40 cellular contexts compared by ENCODE assay signal in the genomic region with DNA sequence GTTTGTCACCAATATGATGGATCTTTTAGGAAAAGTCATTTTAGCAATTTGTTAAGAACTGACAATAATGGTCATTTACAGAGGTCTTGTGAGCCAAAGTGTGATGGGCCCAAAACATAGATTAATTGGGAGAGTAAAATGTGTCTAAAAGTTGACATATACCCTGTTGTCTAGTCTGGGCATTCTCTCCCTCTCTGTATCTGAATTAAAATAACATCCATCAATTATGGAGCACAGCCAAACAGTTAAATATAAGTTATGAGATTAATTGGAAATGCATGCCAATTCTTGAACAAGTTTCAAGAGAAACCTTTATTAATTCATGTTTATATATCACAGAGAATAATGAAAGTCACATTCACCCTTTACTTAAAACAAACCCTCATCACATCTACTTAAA. TPM values are rescaled to one million over a fixed set of nuclear protein-coding genes. Genes with fewer than 3 reads are reported as not detected.
DNase-seq lines count a peak whose midpoint lies in the region; ATAC-seq, FAIRE-seq and TF ChIP-seq lines count a peak whose summit lies in the region.
"Had no signal": no experiment of that assay in that cellular context is flagged by ENCODE, and none has a peak within 500 bp of the region (broad histone marks: within the 10 kb centered on the region; RNA-seq: fewer than 3 reads in every experiment).

No MANE protein-coding gene starts in this region.

- H3K4me1 Mint-ChIP-seq in T-helper 17 cell (no peaks in the 10 kb centered on the region), mesothelial cell of epicardium (peaks cover 50% of the 10 kb centered on the region)
- H3K4me1 Mint-ChIP-seq: B cell; CD4-positive, alpha-beta memory T cell; CD4-positive, CD25-positive, alpha-beta regulatory T cell; CD8-positive, alpha-beta memory T cell had no signal

- H3K4me3 Mint-ChIP-seq in T-helper 17 cell: peak overlapping the region; percentile 1
- H3K4me3 Mint-ChIP-seq in mesothelial cell of epicardium: no peak overlapping the region
- H3K4me3 Mint-ChIP-seq: B cell; CD14-positive monocyte; CD4-positive, alpha-beta memory T cell; CD4-positive, alpha-beta T cell; CD4-positive, CD25-positive, alpha-beta regulatory T cell; CD8-positive, alpha-beta memory T cell; CD8-positive, alpha-beta T cell had no signal

- TF ChIP-seq RAD21 in SK-N-SH (IDR thresholded peaks at IDR 0.05; ENCODE audit: low read length) (no peak), A549 (conservative IDR thresholded peaks at IDR 0.05 in 1 of 2, IDR thresholded peaks at IDR 0.05 in 1 of 2) (no peak)

- intact Hi-C loops in body of pancreas (cut with DNase I): no loop called here

- no peaks in the 10 kb centered on the region for H3K27me3 ChIP-seq in SK-N-SH (ENCODE audit: insufficient read depth)
- H3K27me3 ChIP-seq in body of pancreas: no peaks in the 10 kb centered on the region
- H3K27me3 ChIP-seq in effector memory CD4-positive, alpha-beta T cell (replicated peaks; ENCODE audit: control insufficient read depth, insufficient read depth, low read length, poor library complexity, severe bottlenecking): no peaks in the 10 kb centered on the region
- H3K27me3 ChIP-seq: BE2C; BLaER1; BLaER1 treated with 17β-estradiol and CSF1 and Interleukin-3, amounts not matched to agents 10 nM and 100 nM had no signal

- H3K27ac Mint-ChIP-seq in T-helper 17 cell (no peak overlapping the region), mesothelial cell of epicardium (peak overlapping the region; percentile 43)
- H3K27ac Mint-ChIP-seq: B cell; CD14-positive monocyte; CD4-positive, alpha-beta memory T cell; CD4-positive, alpha-beta T cell; CD4-positive, CD25-positive, alpha-beta regulatory T cell; CD8-positive, alpha-beta memory T cell; CD8-positive, alpha-beta T cell had no signal

- no peak overlapping the region for H3K9ac ChIP-seq in SK-N-SH
- H3K9ac ChIP-seq: BLaER1; BLaER1 treated with 17β-estradiol and CSF1 and Interleukin-3, amounts not matched to agents 10 nM and 100 nM had no signal

- no peak for TF ChIP-seq CTCF in SK-N-SH (IDR thresholded peaks at IDR 0.05)
- no peak for TF ChIP-seq CTCF in A549 (IDR thresholded peaks at IDR 0.05)
- TF ChIP-seq CTCF in mesothelial cell of epicardium (IDR thresholded peaks at IDR 0.05; ENCODE audit: unreplicated experiment): no peak
- no peak for TF ChIP-seq CTCF in body of pancreas (IDR thresholded peaks at IDR 0.05)

- H3K4me3 ChIP-seq in SK-N-SH (ENCODE audit: low read depth in 2 of 2, low read length in 1 of 2) (no peak overlapping the region), A549 (no peak overlapping the region), body of pancreas (no peak overlapping the region)
- H3K4me3 ChIP-seq in effector memory CD4-positive, alpha-beta T cell (ENCODE audit: insufficient read depth, low read depth, low read length, poor library complexity, severe bottlenecking): no peak overlapping the region
- H3K4me3 ChIP-seq: BLaER1; BLaER1 treated with 17β-estradiol and CSF1 and Interleukin-3, amounts not matched to agents 10 nM and 100 nM had no signal

- H4K20me1 ChIP-seq in SK-N-SH (ENCODE audit: insufficient read depth): no peaks in the 10 kb centered on the region
- H4K20me1 ChIP-seq: BLaER1; BLaER1 treated with 17β-estradiol and CSF1 and Interleukin-3, amounts not matched to agents 10 nM and 100 nM had no signal

- ATAC-seq in SK-N-SH treated with all-trans-retinoic acid at 6 μM for 48 hours (no peak), A549 (no peak), T-helper 17 cell (no peak), body of pancreas (no peak)
- ATAC-seq: CD8-positive, alpha-beta T cell had no signal

- peak; percentile 13 for FAIRE-seq in A549 (lab: Jason Lieb, UNC)
- FAIRE-seq: A204.1, D721Med had no signal

- H3K27me3 Mint-ChIP-seq in T-helper 17 cell (no peaks in the 10 kb centered on the region), mesothelial cell of epicardium (ENCODE audit: low read depth) (no peaks in the 10 kb centered on the region)
- H3K27me3 Mint-ChIP-seq: CD4-positive, alpha-beta memory T cell; CD4-positive, alpha-beta T cell; CD4-positive, CD25-positive, alpha-beta regulatory T cell had no signal

- no peak overlapping the region for H3K4me2 ChIP-seq in SK-N-SH
- H3K4me2 ChIP-seq in A549: no peak overlapping the region
- H3K4me2 ChIP-seq: BLaER1; BLaER1 treated with 17β-estradiol and CSF1 and Interleukin-3, amounts not matched to agents 10 nM and 100 nM had no signal

- no peaks in the 10 kb centered on the region for H3K9me2 ChIP-seq in SK-N-SH

- H3F3A ChIP-seq in SK-N-SH (replicated peaks; ENCODE audit: insufficient read depth): no peaks in the 10 kb centered on the region

- DNase-seq in SK-N-SH (no peak), A549 (ENCODE audit: low read depth in 1 of 2, low spot score in 1 of 2) (no peak), T-helper 17 cell (no peak), mesothelial cell of epicardium (ENCODE audit: low spot score in 2 of 2, unreplicated experiment in 2 of 2) (no peak), body of pancreas (no peak), NCI-H82 treated with DMSO at 0.1 percent for 48 hours (lab: John Stamatoyannopoulos, UW; ENCODE audit: unreplicated experiment) (no peak)
- DNase-seq in effector memory CD4-positive, alpha-beta T cell: no peak
- DNase-seq: 8988T; ACHN; AML-193; BE2C; C1 segment of cervical spinal cord; Caco-2; Calu3; CD4-positive, alpha-beta memory T cell; CD4-positive, alpha-beta T cell; CD4-positive, CD25-positive, alpha-beta regulatory T cell; CD8-positive, alpha-beta memory T cell; CD8-positive, alpha-beta T cell; COR-L47; DMS 273 treated with DMSO at 0.1 percent for 48 hours; DMS153; DMS53; DMS79; DMS79 treated with DMSO at 0.1 percent for 48 hours; DND-41; EL had no signal

- H2AFZ ChIP-seq in SK-N-SH (ENCODE audit: low read depth): no peak overlapping the region

- H3K9me3 ChIP-seq in SK-N-SH (no peaks in the 10 kb centered on the region), A549 (no peaks in the 10 kb centered on the region), T-helper 17 cell (ENCODE audit: control insufficient read depth, low read length, poor library complexity, severe bottlenecking) (no peaks in the 10 kb centered on the region), body of pancreas (no peaks in the 10 kb centered on the region)
- H3K9me3 ChIP-seq in effector memory CD4-positive, alpha-beta T cell (ENCODE audit: control insufficient read depth, low read length): no peaks in the 10 kb centered on the region
- H3K9me3 ChIP-seq: BE2C; BLaER1; BLaER1 treated with 17β-estradiol and CSF1 and Interleukin-3, amounts not matched to agents 10 nM and 100 nM; Caco-2 had no signal

- H3K27ac ChIP-seq in SK-N-SH (ENCODE audit: low read depth in 2 of 2, low read length in 1 of 2): no peak overlapping the region
- no peak overlapping the region for H3K27ac ChIP-seq in A549
- no peak overlapping the region for H3K27ac ChIP-seq in body of pancreas
- H3K27ac ChIP-seq in effector memory CD4-positive, alpha-beta T cell (ENCODE audit: insufficient read depth, low read length, poor library complexity, severe bottlenecking): no peak overlapping the region
- H3K27ac ChIP-seq: 22Rv1; BLaER1; BLaER1 treated with 17β-estradiol and CSF1 and Interleukin-3, amounts not matched to agents 10 nM and 100 nM; C4-2B had no signal

- POLR2A ChIA-PET in SK-N-SH (lab: Yijun Ruan, JAX) (no interaction called here), A549 (lab: Yijun Ruan, JAX) (no interaction called here)

- TF ChIP-seq EP300 in SK-N-SH (IDR thresholded peaks at IDR 0.05; ENCODE audit: borderline replicate concordance in 1 of 2, low read depth in 1 of 2, low read length in 1 of 2): no peak
- no peak for TF ChIP-seq EP300 in A549 (IDR thresholded peaks at IDR 0.05)

- H3K36me3 Mint-ChIP-seq in T-helper 17 cell (ENCODE audit: low read depth) (no peaks in the 10 kb centered on the region), mesothelial cell of epicardium (no peaks in the 10 kb centered on the region)
- H3K36me3 Mint-ChIP-seq: CD14-positive monocyte; CD4-positive, alpha-beta memory T cell; CD4-positive, CD25-positive, alpha-beta regulatory T cell; CD8-positive, alpha-beta memory T cell; CD8-positive, alpha-beta T cell had no signal

- CTCF ChIA-PET in SK-N-SH (lab: Yijun Ruan, JAX): interaction anchor here (0.7 kb wide), 1 partner anchor 8 kb away, joined by 3 read pairs; no protein-coding TSS in a partner anchor
- CTCF ChIA-PET in A549 (lab: Yijun Ruan, JAX): interaction anchor here (1.3 kb wide), 1 partner anchor 20 kb away, joined by 3 read pairs; no protein-coding TSS in a partner anchor

- no peaks in the 10 kb centered on the region; a peak in 1 of 4 replicates for H3K4me1 ChIP-seq in SK-N-SH (ENCODE audit: control insufficient read depth in 1 of 2, insufficient read depth in 2 of 2, low read depth in 1 of 2, low read length in 1 of 2)
- H3K4me1 ChIP-seq in A549: no peaks in the 10 kb centered on the region
- no peaks in the 10 kb centered on the region for H3K4me1 ChIP-seq in body of pancreas
- no peaks in the 10 kb centered on the region for H3K4me1 ChIP-seq in effector memory CD4-positive, alpha-beta T cell (ENCODE audit: control insufficient read depth, insufficient read depth, low read length, poor library complexity, severe bottlenecking)
- H3K4me1 ChIP-seq: BLaER1, Caco-2 had no signal

- peaks cover 6% of the 10 kb centered on the region for H3K9me3 Mint-ChIP-seq in mesothelial cell of epicardium
- H3K9me3 Mint-ChIP-seq: CD4-positive, alpha-beta memory T cell; CD4-positive, alpha-beta T cell; CD4-positive, CD25-positive, alpha-beta regulatory T cell; CD8-positive, alpha-beta memory T cell; CD8-positive, alpha-beta T cell had no signal

- H3K79me2 ChIP-seq in SK-N-SH (ENCODE audit: insufficient read depth): no peaks in the 10 kb centered on the region

- no peak for TF ChIP-seq POLR2A in A549 (IDR thresholded peaks at IDR 0.05; ENCODE audit: low read length)
- TF ChIP-seq POLR2A in body of pancreas (IDR thresholded peaks at IDR 0.05): no peak

- H3K36me3 ChIP-seq in SK-N-SH (replicated peaks in 1 of 2; ENCODE audit: control insufficient read depth in 1 of 2, insufficient read depth in 2 of 2, low read length in 1 of 2): no peaks in the 10 kb centered on the region
- no peaks in the 10 kb centered on the region for H3K36me3 ChIP-seq in body of pancreas (replicated peaks in 1 of 2; ENCODE audit: insufficient read depth in 1 of 2, low read depth in 2 of 2)
- no peaks in the 10 kb centered on the region for H3K36me3 ChIP-seq in effector memory CD4-positive, alpha-beta T cell (ENCODE audit: control insufficient read depth, insufficient read depth, low read length)
- H3K36me3 ChIP-seq: BE2C; BLaER1; BLaER1 treated with 17β-estradiol and CSF1 and Interleukin-3, amounts not matched to agents 10 nM and 100 nM had no signal

RNA-seq across cellular contexts. Expression of a gene that starts 13.6 kb away (rescaled TPM):
- polyA plus RNA-seq in SK-N-SH (2012; rRNA removed): not detected in 2 replicates
- polyA plus RNA-seq in SK-N-SH (2012; cell fraction: cytosol; rRNA removed): 0.06 TPM in 1 of 2 replicates, not detected in the other
- 0.49 and 0.55 TPM in 2 replicates for polyA plus RNA-seq in SK-N-SH (2012; cell fraction: nucleus; rRNA removed)
- not detected in 2 replicates for polyA plus RNA-seq in A549 (2011; rRNA removed)
- not detected in 2 replicates for polyA plus RNA-seq in A549 (2012; cell fraction: cytosol; rRNA removed)
- not detected in 2 replicates for polyA plus RNA-seq in A549 (2012; cell fraction: nucleus; rRNA removed)
- polyA plus RNA-seq in A549 (2017; fragmentation: RNase III; extraction: RNeasy Plus Mini Kit Qiagen cat#74134 plus additional on column Dnase treatment): not detected in 3 replicates
- polyA minus RNA-seq in A549 (2011; rRNA and poly(A)+ RNA removed): 0.29 TPM in 1 of 2 replicates, not detected in the other
- total RNA-seq in T-helper 17 cell: not detected
- total RNA-seq in mesothelial cell of epicardium: 0.86 to 1.2 TPM (median 0.91 TPM) in 3 replicates
- total RNA-seq in body of pancreas: 1 to 10 TPM in 1 of 2 donors, not detected in 1; 1.6 TPM
- total RNA-seq: A172; A673; B cell; Caco-2; Calu3; CD4-positive, alpha-beta memory T cell; CD4-positive, alpha-beta T cell; CD4-positive, CD25-positive, alpha-beta regulatory T cell; CD8-positive, alpha-beta memory T cell; CD8-positive, alpha-beta T cell; Daoy had no signal
- polyA plus RNA-seq: BJ; CD14-positive monocyte; CD4-positive, alpha-beta memory T cell; CD4-positive, CD25-positive, alpha-beta regulatory T cell; CD8-positive, alpha-beta memory T cell had no signal
